2 cellular contexts compared by ENCODE assay signal in the genomic region with DNA sequence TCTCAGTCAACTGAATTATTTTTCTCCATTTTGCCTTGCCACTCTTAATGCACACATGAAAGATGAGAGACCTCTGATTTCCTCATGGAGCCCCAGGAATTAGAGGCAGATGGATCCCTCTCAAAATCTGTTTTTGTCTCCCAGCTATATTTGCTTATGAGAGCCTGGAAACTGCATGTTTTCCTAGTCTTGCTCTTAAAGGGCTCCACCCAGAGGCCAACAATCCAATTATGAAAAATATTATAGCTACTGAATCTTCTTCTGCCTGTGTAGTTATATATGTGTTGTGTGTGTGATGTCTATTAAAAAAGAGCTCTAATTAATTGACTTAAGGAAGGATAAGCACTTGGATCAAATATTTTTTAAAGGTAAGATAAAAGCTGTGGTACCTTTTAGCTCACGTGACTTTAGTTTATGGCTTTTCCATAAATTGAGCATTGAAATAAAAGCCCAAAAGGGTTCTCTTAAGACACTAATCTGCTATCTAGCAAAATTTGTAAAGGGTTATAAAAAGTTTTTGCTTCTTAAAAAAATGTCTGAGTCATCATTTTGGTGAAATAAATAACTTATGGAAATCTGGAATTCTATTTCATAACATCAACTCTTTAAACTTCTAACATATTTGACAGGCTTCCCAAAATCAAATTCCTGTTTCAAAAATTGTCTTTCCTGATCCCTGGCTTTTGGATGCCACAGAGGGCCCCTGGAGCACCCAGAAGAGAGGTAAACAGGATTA.
TF ChIP-seq lines count a peak whose summit lies in the region.

No MANE protein-coding gene starts in this region.

TF ChIP-seq in SK-N-SH, 30 proteins besides CTCF, POLR2A, EP300 and RAD21 (continued from another document):
- TF ChIP-seq, protein P1, sequence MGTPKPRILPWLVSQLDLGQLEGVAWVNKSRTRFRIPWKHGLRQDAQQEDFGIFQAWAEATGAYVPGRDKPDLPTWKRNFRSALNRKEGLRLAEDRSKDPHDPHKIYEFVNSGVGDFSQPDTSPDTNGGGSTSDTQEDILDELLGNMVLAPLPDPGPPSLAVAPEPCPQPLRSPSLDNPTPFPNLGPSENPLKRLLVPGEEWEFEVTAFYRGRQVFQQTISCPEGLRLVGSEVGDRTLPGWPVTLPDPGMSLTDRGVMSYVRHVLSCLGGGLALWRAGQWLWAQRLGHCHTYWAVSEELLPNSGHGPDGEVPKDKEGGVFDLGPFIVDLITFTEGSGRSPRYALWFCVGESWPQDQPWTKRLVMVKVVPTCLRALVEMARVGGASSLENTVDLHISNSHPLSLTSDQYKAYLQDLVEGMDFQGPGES (IDR thresholded peaks at IDR 0.05; ENCODE audit: low read depth, low read length) = no peak
- TF ChIP-seq CHD2 (IDR thresholded peaks at IDR 0.05; ENCODE audit: low read length, partially characterized antibody) = no peak
- TF ChIP-seq TEAD4 (IDR thresholded peaks at IDR 0.05; ENCODE audit: borderline replicate concordance, insufficient read depth) = no peak

TF ChIP-seq in SK-N-SH treated with all-trans-retinoic acid at 6 μM for 48 hours, 23 proteins besides CTCF, POLR2A, EP300 and RAD21 (continued from another document):
- TF ChIP-seq ARNTL (CRISPR knock-in tag; IDR thresholded peaks at IDR 0.05; ENCODE audit: borderline replicate concordance, low read depth) (no peak), ZFP3 (CRISPR knock-in tag; IDR thresholded peaks at IDR 0.05) (no peak), TOX (CRISPR knock-in tag; IDR thresholded peaks at IDR 0.05; ENCODE audit: borderline replicate concordance) (no peak), RARB (CRISPR knock-in tag; IDR thresholded peaks at IDR 0.05) (no peak), OSR1 (CRISPR knock-in tag; IDR thresholded peaks at IDR 0.05) (no peak), SNAI2 (CRISPR knock-in tag; IDR thresholded peaks at IDR 0.05) (no peak), BACH2 (CRISPR knock-in tag; IDR thresholded peaks at IDR 0.05; ENCODE audit: borderline replicate concordance) (no peak), CSDC2 (CRISPR knock-in tag; IDR thresholded peaks at IDR 0.05) (no peak), ZNF70 (CRISPR knock-in tag; IDR thresholded peaks at IDR 0.05) (no peak), ESRRG (CRISPR knock-in tag; IDR thresholded peaks at IDR 0.05) (no peak)
- TF ChIP-seq, protein P2, sequence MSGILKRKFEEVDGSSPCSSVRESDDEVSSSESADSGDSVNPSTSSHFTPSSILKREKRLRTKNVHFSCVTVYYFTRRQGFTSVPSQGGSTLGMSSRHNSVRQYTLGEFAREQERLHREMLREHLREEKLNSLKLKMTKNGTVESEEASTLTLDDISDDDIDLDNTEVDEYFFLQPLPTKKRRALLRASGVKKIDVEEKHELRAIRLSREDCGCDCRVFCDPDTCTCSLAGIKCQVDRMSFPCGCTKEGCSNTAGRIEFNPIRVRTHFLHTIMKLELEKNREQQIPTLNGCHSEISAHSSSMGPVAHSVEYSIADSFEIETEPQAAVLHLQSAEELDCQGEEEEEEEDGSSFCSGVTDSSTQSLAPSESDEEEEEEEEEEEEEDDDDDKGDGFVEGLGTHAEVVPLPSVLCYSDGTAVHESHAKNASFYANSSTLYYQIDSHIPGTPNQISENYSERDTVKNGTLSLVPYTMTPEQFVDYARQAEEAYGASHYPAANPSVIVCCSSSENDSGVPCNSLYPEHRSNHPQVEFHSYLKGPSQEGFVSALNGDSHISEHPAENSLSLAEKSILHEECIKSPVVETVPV (CRISPR knock-in tag; IDR thresholded peaks at IDR 0.05) = no peak
